ENCODE assay signal across 8 cellular contexts in the genomic region with DNA sequence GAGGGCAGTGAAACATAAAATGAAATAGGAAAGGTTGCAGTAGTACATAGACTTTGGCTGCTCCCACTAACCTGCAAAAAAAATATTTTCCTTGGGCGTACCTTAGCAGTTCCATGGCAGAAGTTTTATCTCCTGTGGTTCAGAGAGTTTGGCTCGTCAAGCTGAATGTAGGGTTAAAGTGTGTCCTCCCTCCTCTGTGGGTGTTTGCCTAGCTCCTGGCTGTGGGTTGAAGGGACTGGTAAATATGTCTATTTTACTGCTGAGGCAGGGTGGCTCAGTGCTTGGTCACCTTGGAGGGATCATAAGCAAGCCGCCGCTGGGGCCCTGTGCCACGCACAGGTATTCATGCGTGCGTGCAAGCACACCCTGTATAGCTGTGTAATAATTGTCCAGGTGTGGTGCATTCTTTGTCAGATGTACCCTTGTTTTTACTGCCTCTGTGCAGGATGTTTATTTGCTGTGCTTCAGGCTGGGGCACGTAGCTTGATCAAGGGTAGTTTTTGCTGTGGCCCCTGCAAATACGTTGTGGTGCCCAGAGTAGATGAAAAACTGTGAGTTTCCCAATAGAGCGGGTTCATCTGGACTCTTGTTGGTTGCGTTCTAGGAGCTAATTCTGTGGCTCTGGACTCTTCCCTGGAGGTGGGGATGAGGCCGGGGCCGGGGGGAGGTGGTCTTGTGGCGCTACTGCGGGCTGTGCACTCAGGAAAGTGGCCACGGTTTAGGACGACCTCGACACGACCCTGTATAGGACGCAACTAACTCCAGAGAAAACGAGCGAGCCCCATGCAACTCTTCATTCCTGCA. TPM values are rescaled to one million over a fixed set of nuclear protein-coding genes. Genes with fewer than 3 reads are reported as not detected.
DNase-seq lines count a peak whose midpoint lies in the region; ATAC-seq and TF ChIP-seq lines count a peak whose summit lies in the region.

No MANE protein-coding gene starts in this region.

- H3K4me2 ChIP-seq in PC-3 (ENCODE audit: low read length), result peak overlapping the region; percentile 93

- H3K27ac ChIP-seq in PC-3 (ENCODE audit: low read length) (peak overlapping the region; percentile 65), cingulate gyrus (ENCODE audit: low read depth, low read length) (peak overlapping the region; percentile 73)
- H3K27ac ChIP-seq in naive thymus-derived CD4-positive, alpha-beta T cell (ENCODE audit: low read depth, low read length), result peak overlapping the region; percentile 83

- H3K9me3 Mint-ChIP-seq in naive thymus-derived CD4-positive, alpha-beta T cell, result peaks cover 0 to 3% (median 0%) of the 10 kb centered on the region in 11 donors

- DNase-seq in activated CD4-positive, alpha-beta T cell treated with anti-CD3 and anti-CD28 coated beads for 48 hours, result peak; percentile 57
- no peak for DNase-seq in activated CD4-positive, alpha-beta T cell treated with anti-CD3 and anti-CD28 coated beads for 1 hour
- peak; percentile 84 for DNase-seq in PC-3
- peak in 7 of 9 donors; percentile 47 to 73 (median 58) for DNase-seq in naive thymus-derived CD4-positive, alpha-beta T cell
- no peak for DNase-seq in GDM1 (lab: John Stamatoyannopoulos, UW)
- no peak for DNase-seq in NCI-H2227 treated with DMSO at 0.1 percent for 48 hours (lab: John Stamatoyannopoulos, UW)
- no peak for DNase-seq in iPS-NIHi11 (ENCODE audit: low spot score)

- H4K20me1 ChIP-seq in PC-3 (ENCODE audit: low read length), result no peaks in the 10 kb centered on the region

- no peaks in the 10 kb centered on the region for H3K9me2 ChIP-seq in PC-3 (replicated peaks; ENCODE audit: low read length)

- H3K36me3 Mint-ChIP-seq in naive thymus-derived CD4-positive, alpha-beta T cell, result peaks cover 10 to 69% (median 49%) of the 10 kb centered on the region in 5 donors

- no peaks in the 10 kb centered on the region for H3F3A ChIP-seq in PC-3 (ENCODE audit: low read length, unreplicated experiment)

- BruUV-seq in PC-3 (replicated peaks; lab: Mats Ljungman, UMichigan), result no TSS peak

- peaks cover 39% of the 10 kb centered on the region for H3K79me2 ChIP-seq in PC-3 (ENCODE audit: low read length)

- H3K4me3 ChIP-seq in PC-3 (ENCODE audit: low read length), result peak overlapping the region; percentile 89
- peak overlapping the region; percentile 75 for H3K4me3 ChIP-seq in naive thymus-derived CD4-positive, alpha-beta T cell (ENCODE audit: low read length)

- H3K9ac ChIP-seq in PC-3 (ENCODE audit: low read length), result peak overlapping the region; percentile 70

- peak; percentile 53 for ATAC-seq in PC-3
- ATAC-seq in naive thymus-derived CD4-positive, alpha-beta T cell, result peak; percentile 8

- no peaks in the 10 kb centered on the region for H3K27me3 ChIP-seq in PC-3 (ENCODE audit: low read length)
- no peaks in the 10 kb centered on the region for H3K27me3 ChIP-seq in naive thymus-derived CD4-positive, alpha-beta T cell (ENCODE audit: control insufficient read depth in 2 of 2, insufficient read depth in 2 of 2, low read length in 2 of 2)

- POLR2A ChIA-PET in PC-3 (lab: Charles Lee; ENCODE audit: unreplicated experiment), result interaction anchor here (0.5 to 0.8 kb wide), 3 partner anchors 13 to 19 kb away, joined by 3 to 6 read pairs (median 5); no protein-coding TSS in a partner anchor
- POLR2A ChIA-PET in naive thymus-derived CD4-positive, alpha-beta T cell (lab: Charles Lee), result interaction anchor here (0.6 to 15.0 kb wide), 43 partner anchors 11 to 1612 kb away, joined by 3 to 425 read pairs (median 4); partner anchors contain the start of gene SC5D

- H3K27me3 Mint-ChIP-seq in naive thymus-derived CD4-positive, alpha-beta T cell, result no peaks in the 10 kb centered on the region

- no peaks in the 10 kb centered on the region for H3K36me3 ChIP-seq in PC-3 (ENCODE audit: low read depth, low read length)
- H3K36me3 ChIP-seq in naive thymus-derived CD4-positive, alpha-beta T cell (ENCODE audit: control insufficient read depth in 2 of 3, insufficient read depth in 3 of 3, low read length in 3 of 3), result no peaks in the 10 kb centered on the region

- TF ChIP-seq CTCF in PC-3 (conservative IDR thresholded peaks at IDR 0.05; ENCODE audit: low read depth, low read length), result no peak

- H2AFZ ChIP-seq in PC-3 (ENCODE audit: low read length), result peak overlapping the region; percentile 91

- H3K4me3 Mint-ChIP-seq in naive thymus-derived CD4-positive, alpha-beta T cell, result peak overlapping the region; percentile 85 to 99 (median 92)

- H3K4me1 ChIP-seq in PC-3 (ENCODE audit: insufficient read depth, low read length), result peaks cover 39% of the 10 kb centered on the region
- H3K4me1 ChIP-seq in naive thymus-derived CD4-positive, alpha-beta T cell (ENCODE audit: control insufficient read depth in 2 of 2, insufficient read depth in 2 of 2, low read length in 2 of 2), result peaks cover 46 to 73% of the 10 kb centered on the region in 2 donors

- CTCF ChIA-PET in PC-3 (lab: Charles Lee), result interaction anchor here (0.7 to 1.0 kb wide), 3 partner anchors 34 to 82 kb away, joined by 3 to 5 read pairs (median 4); no protein-coding TSS in a partner anchor
- CTCF ChIA-PET in naive thymus-derived CD4-positive, alpha-beta T cell (lab: Charles Lee), result interaction anchor here (0.7 to 4.9 kb wide), 14 partner anchors 10 to 159 kb away, joined by 3 to 68 read pairs (median 4); partner anchors contain the start of gene SC5D

- H3K27ac Mint-ChIP-seq in naive thymus-derived CD4-positive, alpha-beta T cell, result peak overlapping the region; percentile 86 to 100 (median 95)

- H3K9me3 ChIP-seq in PC-3 (ENCODE audit: low read length), result no peaks in the 10 kb centered on the region
- peaks cover 0 to 3% (median 0%) of the 10 kb centered on the region in 3 experiments for H3K9me3 ChIP-seq in naive thymus-derived CD4-positive, alpha-beta T cell (ENCODE audit: control insufficient read depth in 2 of 3, low read length in 3 of 3)

- H3K4me1 Mint-ChIP-seq in naive thymus-derived CD4-positive, alpha-beta T cell, result peaks cover 68 to 87% (median 81%) of the 10 kb centered on the region in 7 donors

- intact Hi-C loops in PC-3 (cut with micrococcal nuclease), result loop anchor here (1.0 to 2.0 kb wide), 4 partner anchors 25 to 140 kb away; no protein-coding TSS in a partner anchor
- intact Hi-C loops in naive thymus-derived CD4-positive, alpha-beta T cell (cut with micrococcal nuclease), result loop anchor here (1.0 to 5.0 kb wide), 6 partner anchors 8 to 133 kb away; no protein-coding TSS in a partner anchor

RNA-seq across cellular contexts. Expression of gene SORL1, which starts 0.7 kb away (rescaled TPM):
- 53.7 and 74.5 TPM in 2 replicates for total RNA-seq in PC-3 (2014; rRNA removed)
- total RNA-seq in naive thymus-derived CD4-positive, alpha-beta T cell, result 100 to 1,000 TPM; 179 to 555 (median 375) TPM
- polyA plus RNA-seq in naive thymus-derived CD4-positive, alpha-beta T cell, result 100 to 1,000 TPM; 165 to 249 TPM

Comparison
In these comparisons a context has a peak if more than half of its experiments do, and no peak if none do; other contexts are left out.
1. DNase-seq: peak in activated CD4-positive, alpha-beta T cell treated with anti-CD3 and anti-CD28 coated beads for 48 hours (single experiment), PC-3 (single experiment) and naive thymus-derived CD4-positive, alpha-beta T cell (7 of 9); none in activated CD4-positive, alpha-beta T cell treated with anti-CD3 and anti-CD28 coated beads for 1 hour (single experiment), GDM1 (single experiment), NCI-H2227 treated with DMSO at 0.1 percent for 48 hours (single experiment) and iPS-NIHi11 (single experiment).
2. Peak in every context shown above with its lines, with median percentiles within 50 percentile points of each other: H3K27ac ChIP-seq.